Comparison of ENCODE assay signal across 20 cellular contexts in the genomic region with DNA sequence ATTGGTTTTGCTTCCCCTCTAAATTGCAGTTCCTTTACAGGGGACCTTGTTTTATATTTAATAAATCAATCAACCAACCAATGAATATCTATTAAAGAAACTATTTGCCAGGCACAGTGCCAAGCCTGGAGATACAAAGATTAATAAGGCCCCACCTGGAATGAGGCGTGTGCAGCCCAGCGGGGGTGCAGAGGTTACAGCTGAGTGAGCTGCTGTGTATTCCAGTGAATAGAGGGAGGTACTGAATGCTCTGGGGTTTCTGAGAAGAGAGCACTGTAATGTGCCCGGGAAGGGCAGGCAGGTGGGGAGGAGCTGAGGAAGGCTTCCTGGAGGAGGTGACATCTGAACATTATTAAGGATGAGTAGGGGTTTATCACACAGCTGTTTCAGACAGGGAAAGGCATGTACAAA. TPM values are rescaled to one million over a fixed set of nuclear protein-coding genes. Genes with fewer than 3 reads are reported as not detected.
A peak's percentile ranks its signal among the peaks of the same experiment; 100 is the strongest.
DNase-seq lines count a peak whose midpoint lies in the region; ATAC-seq, FAIRE-seq and TF ChIP-seq lines count a peak whose summit lies in the region.
"Had no signal": no experiment of that assay in that cellular context is flagged by ENCODE, and none has a peak within 500 bp of the region (broad histone marks: within the 10 kb centered on the region; RNA-seq: fewer than 3 reads in every experiment).

No MANE protein-coding gene starts in this region.

- in situ Hi-C loops in HepG2 (cut with HindIII; ENCODE audit: extremely low pct_ligation_motif_present, low pct_unique_long_range_greater_than_20kb): no loop called here

- H3K4me3 ChIP-seq in HepG2 (replicated peaks in 1 of 3; ENCODE audit: insufficient read depth in 1 of 3, low read depth in 2 of 3, low read length in 3 of 3) (no peak overlapping the region), right lobe of liver (no peak overlapping the region), aorta (ENCODE audit: low read length in 2 of 2) (no peak overlapping the region)
- H3K4me3 ChIP-seq in CD8-positive, alpha-beta T cell (ENCODE audit: low read depth, low read length): no peak overlapping the region
- H3K4me3 ChIP-seq: sigmoid colon had no signal

- no peak for DNase-seq in HepG2 (ENCODE audit: low spot score)
- no peak for DNase-seq in right lobe of liver
- DNase-seq in RCC 7860 (ENCODE audit: low spot score): peak; percentile 18
- DNase-seq in kidney glomerular epithelial cell (lab: John Stamatoyannopoulos, UW): peak; percentile 71
- DNase-seq in urothelium cell line (ENCODE audit: low spot score): peak; percentile 30
- DNase-seq in middle frontal gyrus (ENCODE audit: extremely low spot score, low spot score): no peak
- DNase-seq in CD8-positive, alpha-beta T cell: no peak
- DNase-seq in aorta: no peak
- DNase-seq: activated CD4-positive, alpha-beta memory T cell treated with anti-CD3 and anti-CD28 coated beads, Interleukin-2, amount 10 ng/mL, durations not matched to agents 7 days and 5 days; activated effector memory CD4-positive, alpha-beta T cell treated with Interleukin-2 at 50 U/mL for 16 hours; brain microvascular endothelial cell; DMS53; effector memory CD4-positive, alpha-beta T cell; IMR-90; NCI-H2029 treated with DMSO at 0.1 percent for 48 hours; RPMI8226; sigmoid colon; stimulated activated naive CD8-positive, alpha-beta T cell treated with anti-CD3 and anti-CD28 coated beads, Interleukin-15, Interleukin-2, amounts not matched to agents 100 U/mL and 50 U/mL, for 24 hours; T-helper 9 cell had no signal

- no peaks in the 10 kb centered on the region for H3K79me2 ChIP-seq in HepG2 (ENCODE audit: insufficient read depth, low read length)

- H3K4me2 ChIP-seq in HepG2 (ENCODE audit: low read depth, low read length): no peak overlapping the region

- no peak for TF ChIP-seq CTCF in HepG2 (CRISPR knock-in tag; IDR thresholded peaks at IDR 0.05)
- no peak for TF ChIP-seq CTCF in right lobe of liver (IDR thresholded peaks at IDR 0.05)
- no peak for TF ChIP-seq CTCF in CD8-positive, alpha-beta T cell (IDR thresholded peaks at IDR 0.05)

- no peak overlapping the region for H3K27ac Mint-ChIP-seq in CD8-positive, alpha-beta T cell
- H3K27ac Mint-ChIP-seq: activated CD4-positive, alpha-beta memory T cell treated with anti-CD3 and anti-CD28 coated beads, Interleukin-2, amount 10 ng/mL, durations not matched to agents 7 days and 5 days had no signal

- POLR2A ChIA-PET in HepG2 (lab: Yijun Ruan, JAX): no interaction called here
- POLR2A ChIA-PET in CD8-positive, alpha-beta T cell (lab: Charles Lee): interaction anchor here (0.6 kb wide), 1 partner anchor 30 kb away, joined by 3 read pairs; no protein-coding TSS in a partner anchor

- H3K27me3 ChIP-seq in HepG2 (ENCODE audit: control insufficient read depth in 1 of 2, insufficient read depth in 2 of 2, low read length in 2 of 2) (peaks cover 2 to 20% of the 10 kb centered on the region in 2 experiments; a peak in 3 of 5 replicates), right lobe of liver (no peaks in the 10 kb centered on the region), aorta (ENCODE audit: control insufficient read depth in 1 of 2, insufficient read depth in 2 of 2, low read length in 1 of 2) (no peaks in the 10 kb centered on the region)
- H3K27me3 ChIP-seq in CD8-positive, alpha-beta T cell (ENCODE audit: insufficient read depth, low read length): no peaks in the 10 kb centered on the region
- H3K27me3 ChIP-seq: brain microvascular endothelial cell, sigmoid colon had no signal

- FAIRE-seq in HepG2 (lab: Jason Lieb, UNC) (no peak), RCC 7860 (lab: Jason Lieb, UNC) (no peak), urothelium cell line (lab: Jason Lieb, UNC) (no peak)
- FAIRE-seq: kidney had no signal

- no peaks in the 10 kb centered on the region for H3K36me3 Mint-ChIP-seq in CD8-positive, alpha-beta T cell

- H3K4me3 Mint-ChIP-seq in CD8-positive, alpha-beta T cell: no peak overlapping the region
- H3K4me3 Mint-ChIP-seq: activated CD4-positive, alpha-beta memory T cell treated with anti-CD3 and anti-CD28 coated beads, Interleukin-2, amount 10 ng/mL, durations not matched to agents 7 days and 5 days had no signal

- no peaks in the 10 kb centered on the region for H4K20me1 ChIP-seq in HepG2 (ENCODE audit: insufficient read depth, low read length)

- H3K9me3 Mint-ChIP-seq in CD8-positive, alpha-beta T cell: no peaks in the 10 kb centered on the region
- H3K9me3 Mint-ChIP-seq: activated CD4-positive, alpha-beta memory T cell treated with anti-CD3 and anti-CD28 coated beads, Interleukin-2, amount 10 ng/mL, durations not matched to agents 7 days and 5 days had no signal

- TF ChIP-seq EP300 in HepG2 (IDR thresholded peaks at IDR 0.05; ENCODE audit: low read depth in 2 of 2, low read length in 2 of 2): no peak
- no peak for TF ChIP-seq EP300 in HepG2 (CRISPR knock-in tag; IDR thresholded peaks at IDR 0.05; ENCODE audit: borderline replicate concordance)

- TF ChIP-seq RAD21 in HepG2 (CRISPR knock-in tag; IDR thresholded peaks at IDR 0.05): no peak

- ATAC-seq in HepG2: peak; percentile 29; the same call in 1 of the 3 replicates
- no peak for ATAC-seq in right lobe of liver
- no peak for ATAC-seq in CD8-positive, alpha-beta T cell
- ATAC-seq in aorta (ENCODE audit: low FRiP score): no peak
- ATAC-seq: stimulated activated naive CD8-positive, alpha-beta T cell treated with anti-CD3 and anti-CD28 coated beads, Interleukin-15, Interleukin-2, amounts not matched to agents 100 U/mL and 50 U/mL, for 24 hours had no signal

- H3K27ac ChIP-seq in HepG2 (ENCODE audit: extremely low read length, insufficient read depth, low read length) (no peak overlapping the region), right lobe of liver (no peak overlapping the region), aorta (ENCODE audit: low read depth in 1 of 2, low read length in 2 of 2) (no peak overlapping the region)
- no peak overlapping the region for H3K27ac ChIP-seq in CD8-positive, alpha-beta T cell (ENCODE audit: low read depth, low read length)
- H3K27ac ChIP-seq: brain microvascular endothelial cell, sigmoid colon had no signal

- no peaks in the 10 kb centered on the region for H3K36me3 ChIP-seq in HepG2 (replicated peaks in 1 of 2; ENCODE audit: control insufficient read depth in 1 of 2, insufficient read depth in 2 of 2, low read length in 2 of 2)
- H3K36me3 ChIP-seq in right lobe of liver: no peaks in the 10 kb centered on the region
- no peaks in the 10 kb centered on the region for H3K36me3 ChIP-seq in CD8-positive, alpha-beta T cell (ENCODE audit: insufficient read depth, low read length)
- no peaks in the 10 kb centered on the region for H3K36me3 ChIP-seq in aorta (ENCODE audit: control insufficient read depth in 1 of 2, insufficient read depth in 2 of 2, low read length in 1 of 2)
- H3K36me3 ChIP-seq: brain microvascular endothelial cell, sigmoid colon had no signal

- BruUV-seq in HepG2 (replicated peaks; lab: Mats Ljungman, UMichigan): no TSS peak

- no peak overlapping the region for H3K9ac ChIP-seq in HepG2 (ENCODE audit: insufficient read depth, low read depth, low read length)

- no peaks in the 10 kb centered on the region for H3K4me1 Mint-ChIP-seq in CD8-positive, alpha-beta T cell (ENCODE audit: low read depth)
- H3K4me1 Mint-ChIP-seq: activated CD4-positive, alpha-beta memory T cell treated with anti-CD3 and anti-CD28 coated beads, Interleukin-2, amount 10 ng/mL, durations not matched to agents 7 days and 5 days had no signal

- CTCF ChIA-PET in HepG2 (lab: Yijun Ruan, JAX; ENCODE audit: low intra/inter-chr PET ratio, low total read pairs): no interaction called here
- CTCF ChIA-PET in CD8-positive, alpha-beta T cell (lab: Charles Lee): no interaction called here

- TF ChIP-seq POLR2A in HepG2 (IDR thresholded peaks at IDR 0.05; ENCODE audit: insufficient read depth in 1 of 2, low read depth in 2 of 2, low read length in 2 of 2): no peak
- no peak for TF ChIP-seq POLR2A in right lobe of liver (IDR thresholded peaks at IDR 0.05)

- H3K9me3 ChIP-seq in HepG2 (ENCODE audit: low read length): no peaks in the 10 kb centered on the region
- no peaks in the 10 kb centered on the region for H3K9me3 ChIP-seq in right lobe of liver
- H3K9me3 ChIP-seq in CD8-positive, alpha-beta T cell (ENCODE audit: low read length): no peaks in the 10 kb centered on the region
- no peaks in the 10 kb centered on the region for H3K9me3 ChIP-seq in aorta (ENCODE audit: control insufficient read depth, low read length)
- H3K9me3 ChIP-seq: sigmoid colon had no signal

- no peak overlapping the region for H2AFZ ChIP-seq in HepG2 (ENCODE audit: low read length)

- intact Hi-C loops in HepG2 (cut with micrococcal nuclease; ENCODE audit: unreplicated experiment): no loop called here
- intact Hi-C loops in right lobe of liver (cut with DNase I): no loop called here
- intact Hi-C loops in CD8-positive, alpha-beta T cell (cut with DNase I, micrococcal nuclease): no loop called here
- intact Hi-C loops in aorta (cut with DNase I): no loop called here

- H3K4me1 ChIP-seq in HepG2 (ENCODE audit: insufficient read depth, low read length) (no peaks in the 10 kb centered on the region), right lobe of liver (peaks cover 0 to 4% (median under 1%) of the 10 kb centered on the region in 4 donors), aorta (ENCODE audit: control insufficient read depth in 1 of 2, insufficient read depth in 2 of 2, low read length in 2 of 2) (no peaks in the 10 kb centered on the region)
- no peaks in the 10 kb centered on the region for H3K4me1 ChIP-seq in CD8-positive, alpha-beta T cell (ENCODE audit: insufficient read depth, low read length)

- H3K27me3 Mint-ChIP-seq in CD8-positive, alpha-beta T cell (ENCODE audit: low read depth): peaks cover 2% of the 10 kb centered on the region

- 4% methylated on average over 3 of the region's 3 CpGs for WGBS in HepG2 (ENCODE audit: low lambda C conversion rate)
- 73% methylated on average over 3 of the region's 3 CpGs for WGBS in right lobe of liver (ENCODE audit: insufficient coverage, low coverage, low lambda C conversion rate, missing lambda C conversion rate)
- 66 to 70% methylated on average over 3 of the region's 3 CpGs for WGBS in aorta, 2 donors

RNA-seq across cellular contexts. Expression of a gene that starts 51.9 kb away (rescaled TPM):
- total RNA-seq in HepG2 (2016; rRNA removed; fragmentation: Illumina TruSeq; extraction: Trizol) (4.9 and 10.8 TPM in 2 replicates), right lobe of liver (100 to 1,000 TPM in 1 of 6 experiments, 10 to 100 TPM in 5; 35.0 to 120 (median 59.1) TPM), aorta (10 to 100 TPM in 1 of 2 donors, 1 to 10 TPM in 1; 9.1 to 23.7 TPM)
- total RNA-seq in HepG2 (2016; cell fraction: cytosol; rRNA removed; fragmentation: Illumina TruSeq; extraction: Trizol; ENCODE audit: low read depth): 0.40 and 0.97 TPM in 2 replicates
- 5.5 and 12.1 TPM in 2 replicates for total RNA-seq in HepG2 (2016; cell fraction: insoluble cytoplasmic fraction; rRNA removed; fragmentation: Illumina TruSeq; extraction: Trizol)
- total RNA-seq in HepG2 (2016; cell fraction: membrane; rRNA removed; fragmentation: Illumina TruSeq; extraction: Trizol): 2.7 and 2.9 TPM in 2 replicates
- 12.8 and 17.5 TPM in 2 replicates for total RNA-seq in HepG2 (2016; cell fraction: nucleus; rRNA removed; fragmentation: Illumina TruSeq; extraction: Trizol)
- polyA plus RNA-seq in HepG2 (2011; rRNA removed) (0.96 and 4.6 TPM in 2 replicates), aorta (under 1 TPM; 0.03 to 0.38 TPM)
- 1.0 and 4.5 TPM in 2 replicates for polyA plus RNA-seq in HepG2 (2011; cell fraction: cytosol; rRNA removed)
- polyA plus RNA-seq in HepG2 (2011; cell fraction: nucleus; rRNA removed): 1.4 and 5.0 TPM in 2 replicates
- 3.4 and 3.7 TPM in 2 replicates for polyA plus RNA-seq in HepG2 (2012)
- 0.68 and 0.74 TPM in 2 replicates for polyA plus RNA-seq in HepG2 (2016; cell fraction: cytosol; fragmentation: Illumina TruSeq; extraction: Trizol; ENCODE audit: low read depth)
- 3.4 and 3.6 TPM in 2 replicates for polyA plus RNA-seq in HepG2 (2016; cell fraction: insoluble cytoplasmic fraction; fragmentation: Illumina TruSeq; extraction: Trizol; ENCODE audit: low read depth)
- polyA plus RNA-seq in HepG2 (2016; cell fraction: membrane; fragmentation: Illumina TruSeq; extraction: Trizol; ENCODE audit: low read depth): 0.89 and 1.1 TPM in 2 replicates
- polyA plus RNA-seq in HepG2 (2016; cell fraction: nucleus; fragmentation: Illumina TruSeq; extraction: Trizol; ENCODE audit: insufficient read depth, low read depth): 14.7 and 16.1 TPM in 2 replicates
- polyA minus RNA-seq in HepG2 (2011; rRNA and poly(A)+ RNA removed; ENCODE audit: low replicate concordance): 0.16 and 1.9 TPM in 2 replicates
- polyA minus RNA-seq in HepG2 (2011; cell fraction: cytosol; rRNA and poly(A)+ RNA removed): 2.0 and 4.5 TPM in 2 replicates
- 0.77 and 4.4 TPM in 2 replicates for polyA minus RNA-seq in HepG2 (2011; cell fraction: nucleus; rRNA and poly(A)+ RNA removed)
- total RNA-seq in CD8-positive, alpha-beta T cell: not detected
- total RNA-seq: activated CD4-positive, alpha-beta memory T cell treated with anti-CD3 and anti-CD28 coated beads, Interleukin-2, amount 10 ng/mL, durations not matched to agents 7 days and 5 days had no signal

Comparison
In these comparisons a context has a peak if more than half of its experiments do, and no peak if none do; other contexts are left out.
1. DNase-seq: peak in RCC 7860 (single experiment), kidney glomerular epithelial cell (single experiment) and urothelium cell line (single experiment); none in HepG2 (single experiment), right lobe of liver (0 of 3), middle frontal gyrus (single experiment), CD8-positive, alpha-beta T cell (0 of 7) and aorta (0 of 2).